In genomic region chrX:87475793-87476192, GRCh38 we compare ENCODE assay signal across 25 cellular contexts. TPM values are rescaled to one million over a fixed set of nuclear protein-coding genes. Genes with fewer than 3 reads are reported as not detected.
"Had no signal": no experiment of that assay in that cellular context is flagged by ENCODE, and none has a peak within 500 bp of the region (broad histone marks: within the 10 kb centered on the region; RNA-seq: fewer than 3 reads in every experiment).

No MANE protein-coding gene starts in this region.

- H3K27me3 Mint-ChIP-seq: dendritic cell treated with granulocyte-macrophage colony-stimulating factor and Interleukin-4, amounts not matched to agents 40 ng/mL and 50 ng/mL, for 4 days; effector memory CD8-positive, alpha-beta T cell had no signal

- H3K27ac ChIP-seq: colonic mucosa, coronary artery, dorsolateral prefrontal cortex, epithelial cell of prostate, esophagus muscularis mucosa, esophagus squamous epithelium, foreskin keratinocyte, gastrocnemius medialis, gastroesophageal sphincter, heart left ventricle, heart right ventricle had no signal

- H3K4me3 Mint-ChIP-seq: dendritic cell treated with granulocyte-macrophage colony-stimulating factor and Interleukin-4, amounts not matched to agents 40 ng/mL and 50 ng/mL, for 4 days; effector memory CD8-positive, alpha-beta T cell; endodermal cell had no signal

- H3K27me3 ChIP-seq: colonic mucosa, esophagus squamous epithelium, foreskin keratinocyte, gastrocnemius medialis, gastroesophageal sphincter, heart left ventricle, heart right ventricle had no signal

- H3K36me3 ChIP-seq: colonic mucosa, esophagus muscularis mucosa, esophagus squamous epithelium, gastrocnemius medialis, gastroesophageal sphincter, heart left ventricle, heart right ventricle had no signal

- H3K4me1 ChIP-seq: colonic mucosa, esophagus muscularis mucosa, esophagus squamous epithelium, foreskin keratinocyte, gastrocnemius medialis, gastroesophageal sphincter, heart left ventricle, heart right ventricle had no signal

- H3K9me3 ChIP-seq: colonic mucosa, esophagus squamous epithelium, gastrocnemius medialis, gastroesophageal sphincter had no signal

- H3K4me1 Mint-ChIP-seq: endodermal cell had no signal

- H3K27ac Mint-ChIP-seq: dendritic cell treated with granulocyte-macrophage colony-stimulating factor and Interleukin-4, amounts not matched to agents 40 ng/mL and 50 ng/mL, for 4 days; effector memory CD8-positive, alpha-beta T cell; endodermal cell had no signal

- H3K4me3 ChIP-seq: colonic mucosa, coronary artery, dorsolateral prefrontal cortex, esophagus muscularis mucosa, esophagus squamous epithelium, gastrocnemius medialis, gastroesophageal sphincter, heart left ventricle, heart right ventricle had no signal

- ATAC-seq: effector memory CD8-positive, alpha-beta T cell; esophagus mucosa; foreskin keratinocyte; gastrocnemius medialis; gastroesophageal sphincter; heart left ventricle; heart right ventricle had no signal

- DNase-seq: colonic mucosa; cortex of kidney; dermis blood vessel endothelial cell; dorsolateral prefrontal cortex; effector CD4-positive, alpha-beta T cell; effector CD8-positive, alpha-beta T cell; effector memory CD4-positive, alpha-beta T cell; effector memory CD8-positive, alpha-beta T cell; endodermal cell; erythroblast; esophagus squamous epithelium; foreskin fibroblast; foreskin keratinocyte; foreskin melanocyte; gastrocnemius medialis; glutamatergic neuron; head of caudate nucleus; heart left ventricle; heart right ventricle had no signal

RNA-seq across cellular contexts. Expression of gene KLHL4, which starts 41.8 kb away (rescaled TPM):
- total RNA-seq: foreskin keratinocyte had no signal
- polyA plus RNA-seq: foreskin keratinocyte had no signal
